Comparison of ENCODE assay signal across 8 cellular contexts in genomic region chr10:931326-932318, GRCh38. TPM values are rescaled to one million over a fixed set of nuclear protein-coding genes. Genes with fewer than 3 reads are reported as not detected.
DNase-seq lines count a peak whose midpoint lies in the region; ATAC-seq and TF ChIP-seq lines count a peak whose summit lies in the region.

LARP4B (minus strand) TSS chr10:931705; CDS start chr10:885721, 45,984 bp downstream.

- H3K27me3 ChIP-seq in BE2C (no peaks in the 10 kb centered on the region), kidney epithelial cell (ENCODE audit: control insufficient read depth, insufficient read depth, low read length) (no peaks in the 10 kb centered on the region)

- intact Hi-C loops in activated CD4-positive, alpha-beta T cell treated with anti-CD3 and anti-CD28 coated beads for 36 hours (cut with DNase I, micrococcal nuclease) = loop anchor here (1.0 to 2.0 kb wide), 6 partner anchors 57 to 796 kb away; partner anchors contain the start of genes GTPBP4 (in 2 of the 2), IDI1 (in 2 of the 2), WDR37 (in 1 of the 2) and ZMYND11 (in 1 of the 2)

- no peaks in the 10 kb centered on the region for H3K27me3 Mint-ChIP-seq in activated CD4-positive, alpha-beta T cell treated with anti-CD3 and anti-CD28 coated beads for 36 hours
- H3K27me3 Mint-ChIP-seq in chondrocyte (ENCODE audit: low read depth) = no peaks in the 10 kb centered on the region

- ATAC-seq in HG03457 (IDR thresholded peaks at IDR 0.05; ENCODE audit: unreplicated experiment) = peak; percentile 91
- peak; percentile 99 for ATAC-seq in activated CD4-positive, alpha-beta T cell treated with anti-CD3 and anti-CD28 coated beads for 36 hours

- POLR2A ChIA-PET in activated CD4-positive, alpha-beta T cell treated with anti-CD3 and anti-CD28 coated beads for 36 hours (lab: Charles Lee) = interaction anchor here (0.6 to 1.0 kb wide), 4 partner anchors 12 to 117 kb away, joined by 4 to 5 read pairs (median 4); partner anchors contain the start of genes GTPBP4 and IDI1

- DNase-seq in BE2C (peak; percentile 96), GM19240 (ENCODE audit: insufficient read length, low spot score) (peak; percentile 94), NCI-H524 (lab: John Stamatoyannopoulos, UW) (peak; percentile 63 to 84), chondrocyte (ENCODE audit: low spot score) (peak; percentile 98), kidney epithelial cell (ENCODE audit: low read depth) (peak; percentile 74)
- DNase-seq in activated CD4-positive, alpha-beta T cell treated with anti-CD3 and anti-CD28 coated beads for 36 hours = peak; percentile 98
- DNase-seq in stimulated activated CD4-positive, alpha-beta T cell treated with anti-CD3 and anti-CD28 coated beads, Interleukin-15, amount 100 ng/mL, for 24 hours = peak; percentile 97

- TF ChIP-seq CTCF in BE2C (IDR thresholded peaks at IDR 0.05; ENCODE audit: low read depth, low read length) (no peak), chondrocyte (IDR thresholded peaks at IDR 0.05) (no peak), kidney epithelial cell (IDR thresholded peaks at IDR 0.05; ENCODE audit: insufficient read depth, low read length, poor library complexity, severe bottlenecking) (no peak)

- no peaks in the 10 kb centered on the region for H3K9me3 ChIP-seq in BE2C

- H3K27ac Mint-ChIP-seq in activated CD4-positive, alpha-beta T cell treated with anti-CD3 and anti-CD28 coated beads for 36 hours = peak within 1 kb of the TSS; percentile 85
- peak within 1 kb of the TSS; percentile 93 for H3K27ac Mint-ChIP-seq in chondrocyte (ENCODE audit: unreplicated experiment)

- H3K4me3 Mint-ChIP-seq in activated CD4-positive, alpha-beta T cell treated with anti-CD3 and anti-CD28 coated beads for 36 hours = peak within 1 kb of the TSS; percentile 82
- peak within 1 kb of the TSS; percentile 96 for H3K4me3 Mint-ChIP-seq in chondrocyte (ENCODE audit: unreplicated experiment)

- H3K4me3 ChIP-seq in BE2C (ENCODE audit: low read depth, low read length) (peak within 1 kb of the TSS; percentile 87), kidney epithelial cell (ENCODE audit: low read depth, low read length) (peak within 1 kb of the TSS; percentile 94)

- H3K36me3 Mint-ChIP-seq in activated CD4-positive, alpha-beta T cell treated with anti-CD3 and anti-CD28 coated beads for 36 hours (ENCODE audit: low read depth) = peaks cover 22% of the 10 kb centered on the region
- no peaks in the 10 kb centered on the region for H3K36me3 Mint-ChIP-seq in chondrocyte (ENCODE audit: low read depth)

- H3K4me1 Mint-ChIP-seq in activated CD4-positive, alpha-beta T cell treated with anti-CD3 and anti-CD28 coated beads for 36 hours = peaks cover 38% of the 10 kb centered on the region
- peaks cover 40% of the 10 kb centered on the region for H3K4me1 Mint-ChIP-seq in chondrocyte (ENCODE audit: low read depth)

- CTCF ChIA-PET in activated CD4-positive, alpha-beta T cell treated with anti-CD3 and anti-CD28 coated beads for 36 hours (lab: Charles Lee) = interaction anchor here (1.0 to 1.8 kb wide), 2 partner anchors 11 to 13 kb away, joined by 3 read pairs; no protein-coding TSS in a partner anchor

- no peaks in the 10 kb centered on the region for H3K9me3 Mint-ChIP-seq in activated CD4-positive, alpha-beta T cell treated with anti-CD3 and anti-CD28 coated beads for 36 hours (ENCODE audit: low read depth)
- H3K9me3 Mint-ChIP-seq in chondrocyte (ENCODE audit: low read depth) = no peaks in the 10 kb centered on the region

- H3K4me1 ChIP-seq in BE2C = no peaks in the 10 kb centered on the region

- H3K36me3 ChIP-seq in BE2C = peaks cover 4% of the 10 kb centered on the region; the same call in 1 of the 2 replicates
- H3K36me3 ChIP-seq in kidney epithelial cell (ENCODE audit: control insufficient read depth, insufficient read depth, low read length) = no peaks in the 10 kb centered on the region

RNA-seq across cellular contexts. Expression of gene LARP4B, which starts in this region (rescaled TPM):
- polyA plus RNA-seq in BE2C (2012; ENCODE audit: insufficient read depth, insufficient read length, low read depth) = 47.5 TPM
- 10 to 100 TPM; 88.2 to 97.5 TPM for total RNA-seq in activated CD4-positive, alpha-beta T cell treated with anti-CD3 and anti-CD28 coated beads for 36 hours
- 57.4 to 72.0 TPM (median 67.1 TPM) in 3 replicates for total RNA-seq in chondrocyte
- total RNA-seq in kidney epithelial cell = 63.6 and 64.0 TPM in 2 replicates

Comparison
In these comparisons a context has a peak if more than half of its experiments do, and no peak if none do; other contexts are left out.
1. Peak in every context shown above with its lines: DNase-seq, ATAC-seq and H3K4me3 ChIP-seq.